ENCODE assay signal across 1 cellular context in the genomic region with DNA sequence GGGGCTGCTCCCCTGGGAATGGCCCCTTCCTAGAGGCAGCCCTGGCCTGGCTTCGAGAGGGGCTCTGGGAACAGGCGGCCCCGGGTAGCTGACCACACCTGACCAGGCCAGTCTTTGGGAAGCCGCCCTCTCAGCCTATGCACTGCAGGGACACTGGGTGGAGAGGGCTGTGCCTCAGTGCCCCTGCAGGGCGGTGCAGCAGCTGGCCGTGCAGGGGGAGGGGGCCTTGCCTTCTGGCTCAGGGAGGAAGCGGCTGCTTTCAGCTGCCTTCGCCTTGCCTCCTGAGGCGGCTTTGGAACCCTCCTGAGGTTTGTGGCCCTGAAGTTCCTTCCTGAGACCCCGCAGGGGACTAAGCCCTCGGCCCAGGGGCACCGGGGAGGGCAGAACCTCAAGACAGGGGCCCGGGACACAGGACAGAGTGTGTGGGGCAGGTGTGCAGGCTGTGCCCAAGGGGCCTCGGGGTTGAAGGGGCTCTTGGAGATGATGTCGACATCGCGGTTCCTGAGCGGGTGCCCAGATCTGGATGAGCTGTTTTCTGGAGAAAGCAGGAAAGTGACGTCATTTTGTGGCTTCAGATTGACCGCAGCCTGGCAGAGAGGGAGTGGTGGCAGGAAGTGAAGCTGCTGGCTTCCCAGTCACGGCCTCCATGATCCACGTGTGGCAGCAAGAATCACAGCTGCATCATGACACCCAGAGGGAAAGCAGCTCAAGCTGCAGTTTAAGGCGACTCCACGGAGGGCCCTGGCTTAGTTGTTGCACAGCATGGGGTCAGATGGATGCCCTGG.
TF ChIP-seq lines count a peak whose summit lies in the region.

No MANE protein-coding gene starts in this region.

TF ChIP-seq in endothelial cell of umbilical vein, 7 proteins besides CTCF, POLR2A, EP300 and RAD21:
- no peak for TF ChIP-seq EZH2 (IDR thresholded peaks at IDR 0.05; ENCODE audit: borderline replicate concordance, low read depth, low read length, severe bottlenecking)
- TF ChIP-seq MAX (IDR thresholded peaks at IDR 0.05; ENCODE audit: insufficient read depth, insufficient read length), result peak; percentile 75
- peak; percentile 94 for TF ChIP-seq FOS (IDR thresholded peaks at IDR 0.05; ENCODE audit: borderline replicate concordance, insufficient read depth, low read length)
- TF ChIP-seq MYC (IDR thresholded peaks at IDR 0.05; ENCODE audit: low read depth, low read length), result peak; percentile 76
- TF ChIP-seq POLR2AphosphoS5 (IDR thresholded peaks at IDR 0.05; ENCODE audit: insufficient read depth, low read depth, low read length), result peak; percentile 80
- TF ChIP-seq JUN (IDR thresholded peaks at IDR 0.05; ENCODE audit: borderline replicate concordance, insufficient read depth, insufficient read length, low read depth), result peak; percentile 95
